2 cellular contexts compared by ENCODE assay signal in the genomic region with DNA sequence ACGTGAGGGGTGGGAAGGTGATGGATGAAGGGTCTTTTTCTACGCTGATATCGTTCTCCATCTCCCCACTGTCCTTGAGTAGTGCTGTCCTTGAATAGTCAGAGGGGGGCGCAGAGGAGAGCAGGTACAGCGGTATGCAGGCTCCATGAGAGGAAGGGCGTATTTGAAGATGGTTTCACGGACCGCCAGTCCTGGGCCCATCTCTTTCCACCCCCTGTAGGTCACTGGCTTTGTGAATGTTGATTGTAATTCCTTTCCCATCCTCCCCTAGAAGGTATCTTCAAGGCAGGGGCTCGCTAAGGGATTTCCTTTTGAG.
TF ChIP-seq lines count a peak whose summit lies in the region.

No MANE protein-coding gene starts in this region.

TF ChIP-seq in WTC11, 78 proteins besides CTCF, POLR2A, EP300 and RAD21 (continued from another document):
- TF ChIP-seq, protein P1, sequence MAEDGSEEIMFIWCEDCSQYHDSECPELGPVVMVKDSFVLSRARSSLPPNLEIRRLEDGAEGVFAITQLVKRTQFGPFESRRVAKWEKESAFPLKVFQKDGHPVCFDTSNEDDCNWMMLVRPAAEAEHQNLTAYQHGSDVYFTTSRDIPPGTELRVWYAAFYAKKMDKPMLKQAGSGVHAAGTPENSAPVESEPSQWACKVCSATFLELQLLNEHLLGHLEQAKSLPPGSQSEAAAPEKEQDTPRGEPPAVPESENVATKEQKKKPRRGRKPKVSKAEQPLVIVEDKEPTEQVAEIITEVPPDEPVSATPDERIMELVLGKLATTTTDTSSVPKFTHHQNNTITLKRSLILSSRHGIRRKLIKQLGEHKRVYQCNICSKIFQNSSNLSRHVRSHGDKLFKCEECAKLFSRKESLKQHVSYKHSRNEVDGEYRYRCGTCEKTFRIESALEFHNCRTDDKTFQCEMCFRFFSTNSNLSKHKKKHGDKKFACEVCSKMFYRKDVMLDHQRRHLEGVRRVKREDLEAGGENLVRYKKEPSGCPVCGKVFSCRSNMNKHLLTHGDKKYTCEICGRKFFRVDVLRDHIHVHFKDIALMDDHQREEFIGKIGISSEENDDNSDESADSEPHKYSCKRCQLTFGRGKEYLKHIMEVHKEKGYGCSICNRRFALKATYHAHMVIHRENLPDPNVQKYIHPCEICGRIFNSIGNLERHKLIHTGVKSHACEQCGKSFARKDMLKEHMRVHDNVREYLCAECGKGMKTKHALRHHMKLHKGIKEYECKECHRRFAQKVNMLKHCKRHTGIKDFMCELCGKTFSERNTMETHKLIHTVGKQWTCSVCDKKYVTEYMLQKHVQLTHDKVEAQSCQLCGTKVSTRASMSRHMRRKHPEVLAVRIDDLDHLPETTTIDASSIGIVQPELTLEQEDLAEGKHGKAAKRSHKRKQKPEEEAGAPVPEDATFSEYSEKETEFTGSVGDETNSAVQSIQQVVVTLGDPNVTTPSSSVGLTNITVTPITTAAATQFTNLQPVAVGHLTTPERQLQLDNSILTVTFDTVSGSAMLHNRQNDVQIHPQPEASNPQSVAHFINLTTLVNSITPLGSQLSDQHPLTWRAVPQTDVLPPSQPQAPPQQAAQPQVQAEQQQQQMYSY (CRISPR knock-in tag; IDR thresholded peaks at IDR 0.05): no peak
- TF ChIP-seq MXD4 (CRISPR knock-in tag; IDR thresholded peaks at IDR 0.05; ENCODE audit: borderline replicate concordance) (no peak), ELF4 (CRISPR knock-in tag; IDR thresholded peaks at IDR 0.05; ENCODE audit: low read depth) (no peak), SOX15 (CRISPR knock-in tag; IDR thresholded peaks at IDR 0.05) (no peak), FOXP1 (CRISPR knock-in tag; IDR thresholded peaks at IDR 0.05; ENCODE audit: borderline replicate concordance) (no peak)
- TF ChIP-seq, protein P2, sequence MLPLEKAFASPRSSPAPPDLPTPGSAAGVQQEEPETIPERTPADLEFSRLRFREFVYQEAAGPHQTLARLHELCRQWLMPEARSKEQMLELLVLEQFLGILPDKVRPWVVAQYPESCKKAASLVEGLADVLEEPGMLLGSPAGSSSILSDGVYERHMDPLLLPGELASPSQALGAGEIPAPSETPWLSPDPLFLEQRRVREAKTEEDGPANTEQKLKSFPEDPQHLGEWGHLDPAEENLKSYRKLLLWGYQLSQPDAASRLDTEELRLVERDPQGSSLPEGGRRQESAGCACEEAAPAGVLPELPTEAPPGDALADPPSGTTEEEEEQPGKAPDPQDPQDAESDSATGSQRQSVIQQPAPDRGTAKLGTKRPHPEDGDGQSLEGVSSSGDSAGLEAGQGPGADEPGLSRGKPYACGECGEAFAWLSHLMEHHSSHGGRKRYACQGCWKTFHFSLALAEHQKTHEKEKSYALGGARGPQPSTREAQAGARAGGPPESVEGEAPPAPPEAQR (CRISPR knock-in tag; IDR thresholded peaks at IDR 0.05): no peak

TF ChIP-seq in liver, 16 proteins besides CTCF, POLR2A, EP300 and RAD21 (continued from another document):
- TF ChIP-seq, protein P3, sequence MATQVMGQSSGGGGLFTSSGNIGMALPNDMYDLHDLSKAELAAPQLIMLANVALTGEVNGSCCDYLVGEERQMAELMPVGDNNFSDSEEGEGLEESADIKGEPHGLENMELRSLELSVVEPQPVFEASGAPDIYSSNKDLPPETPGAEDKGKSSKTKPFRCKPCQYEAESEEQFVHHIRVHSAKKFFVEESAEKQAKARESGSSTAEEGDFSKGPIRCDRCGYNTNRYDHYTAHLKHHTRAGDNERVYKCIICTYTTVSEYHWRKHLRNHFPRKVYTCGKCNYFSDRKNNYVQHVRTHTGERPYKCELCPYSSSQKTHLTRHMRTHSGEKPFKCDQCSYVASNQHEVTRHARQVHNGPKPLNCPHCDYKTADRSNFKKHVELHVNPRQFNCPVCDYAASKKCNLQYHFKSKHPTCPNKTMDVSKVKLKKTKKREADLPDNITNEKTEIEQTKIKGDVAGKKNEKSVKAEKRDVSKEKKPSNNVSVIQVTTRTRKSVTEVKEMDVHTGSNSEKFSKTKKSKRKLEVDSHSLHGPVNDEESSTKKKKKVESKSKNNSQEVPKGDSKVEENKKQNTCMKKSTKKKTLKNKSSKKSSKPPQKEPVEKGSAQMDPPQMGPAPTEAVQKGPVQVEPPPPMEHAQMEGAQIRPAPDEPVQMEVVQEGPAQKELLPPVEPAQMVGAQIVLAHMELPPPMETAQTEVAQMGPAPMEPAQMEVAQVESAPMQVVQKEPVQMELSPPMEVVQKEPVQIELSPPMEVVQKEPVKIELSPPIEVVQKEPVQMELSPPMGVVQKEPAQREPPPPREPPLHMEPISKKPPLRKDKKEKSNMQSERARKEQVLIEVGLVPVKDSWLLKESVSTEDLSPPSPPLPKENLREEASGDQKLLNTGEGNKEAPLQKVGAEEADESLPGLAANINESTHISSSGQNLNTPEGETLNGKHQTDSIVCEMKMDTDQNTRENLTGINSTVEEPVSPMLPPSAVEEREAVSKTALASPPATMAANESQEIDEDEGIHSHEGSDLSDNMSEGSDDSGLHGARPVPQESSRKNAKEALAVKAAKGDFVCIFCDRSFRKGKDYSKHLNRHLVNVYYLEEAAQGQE (IDR thresholded peaks at IDR 0.05): no peak
- TF ChIP-seq, protein P4, sequence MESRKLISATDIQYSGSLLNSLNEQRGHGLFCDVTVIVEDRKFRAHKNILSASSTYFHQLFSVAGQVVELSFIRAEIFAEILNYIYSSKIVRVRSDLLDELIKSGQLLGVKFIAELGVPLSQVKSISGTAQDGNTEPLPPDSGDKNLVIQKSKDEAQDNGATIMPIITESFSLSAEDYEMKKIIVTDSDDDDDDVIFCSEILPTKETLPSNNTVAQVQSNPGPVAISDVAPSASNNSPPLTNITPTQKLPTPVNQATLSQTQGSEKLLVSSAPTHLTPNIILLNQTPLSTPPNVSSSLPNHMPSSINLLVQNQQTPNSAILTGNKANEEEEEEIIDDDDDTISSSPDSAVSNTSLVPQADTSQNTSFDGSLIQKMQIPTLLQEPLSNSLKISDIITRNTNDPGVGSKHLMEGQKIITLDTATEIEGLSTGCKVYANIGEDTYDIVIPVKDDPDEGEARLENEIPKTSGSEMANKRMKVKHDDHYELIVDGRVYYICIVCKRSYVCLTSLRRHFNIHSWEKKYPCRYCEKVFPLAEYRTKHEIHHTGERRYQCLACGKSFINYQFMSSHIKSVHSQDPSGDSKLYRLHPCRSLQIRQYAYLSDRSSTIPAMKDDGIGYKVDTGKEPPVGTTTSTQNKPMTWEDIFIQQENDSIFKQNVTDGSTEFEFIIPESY (IDR thresholded peaks at IDR 0.05): no peak
